10 cellular contexts compared by ENCODE assay signal in genomic region chr7:140476698-140477261, GRCh38. TPM values are rescaled to one million over a fixed set of nuclear protein-coding genes. Genes with fewer than 3 reads are reported as not detected.
A peak's percentile ranks its signal among the peaks of the same experiment; 100 is the strongest.
DNase-seq lines count a peak whose midpoint lies in the region; ATAC-seq, FAIRE-seq and TF ChIP-seq lines count a peak whose summit lies in the region.
"Had no signal": no experiment of that assay in that cellular context is flagged by ENCODE, and none has a peak within 500 bp of the region (broad histone marks: within the 10 kb centered on the region; RNA-seq: fewer than 3 reads in every experiment).

No MANE protein-coding gene starts in this region.

- CTCF ChIA-PET in MCF 10A (lab: Yijun Ruan, JAX): interaction anchor here (0.6 to 8.9 kb wide), 19 partner anchors 9 to 1058 kb away, joined by 3 to 197 read pairs (median 6); no protein-coding TSS in a partner anchor
- CTCF ChIA-PET in activated CD8-positive, alpha-beta T cell treated with anti-CD3 and anti-CD28 coated beads for 36 hours (lab: Charles Lee): interaction anchor here (0.6 to 5.9 kb wide), 14 partner anchors 14 to 560 kb away, joined by 3 to 64 read pairs (median 4); no protein-coding TSS in a partner anchor

- no peak overlapping the region for H3K4me3 ChIP-seq in breast epithelium
- H3K4me3 ChIP-seq in keratinocyte (ENCODE audit: control insufficient read depth in 2 of 3, extremely low read depth in 1 of 3, insufficient read depth in 2 of 3, low read depth in 1 of 3, low read length in 3 of 3): no peak overlapping the region
- peak overlapping the region; percentile 86 for H3K4me3 ChIP-seq in suprapubic skin
- no peak overlapping the region for H3K4me3 ChIP-seq in thyroid gland (replicated peaks in 1 of 3)
- H3K4me3 ChIP-seq in body of pancreas: no peak overlapping the region

- 79% methylated on average over 11 of the region's 11 CpGs for WGBS in suprapubic skin
- WGBS in thyroid gland, 2 donors: 82 to 85% methylated on average over 11 of the region's 11 CpGs
- WGBS in body of pancreas, 2 donors: 48 to 62% methylated on average over 10 to 11 of the region's 11 CpGs

- H3K27ac Mint-ChIP-seq in MCF 10A (ENCODE audit: low read depth, unreplicated experiment): peak overlapping the region; percentile 46
- H3K27ac Mint-ChIP-seq in activated CD8-positive, alpha-beta T cell treated with anti-CD3 and anti-CD28 coated beads for 36 hours: peak overlapping the region; percentile 80

- no peak overlapping the region for H3K27ac ChIP-seq in breast epithelium
- no peak overlapping the region for H3K27ac ChIP-seq in keratinocyte (ENCODE audit: control insufficient read depth, insufficient read depth, low read length)
- no peak overlapping the region for H3K27ac ChIP-seq in suprapubic skin
- H3K27ac ChIP-seq in thyroid gland: no peak overlapping the region
- H3K27ac ChIP-seq in body of pancreas: peak overlapping the region in 1 of 4 donors; percentile 95

- H3K4me1 ChIP-seq in breast epithelium (no peaks in the 10 kb centered on the region), keratinocyte (ENCODE audit: control insufficient read depth, extremely low read depth, insufficient read depth, low read length) (peaks cover 11% of the 10 kb centered on the region), suprapubic skin (peaks cover 28% of the 10 kb centered on the region), thyroid gland (peaks cover 14 to 15% of the 10 kb centered on the region in 2 donors), body of pancreas (peaks cover 31% of the 10 kb centered on the region)

- H2AFZ ChIP-seq in keratinocyte (ENCODE audit: control insufficient read depth, low read length): no peak overlapping the region

- no peak for TF ChIP-seq CTCF in MCF 10A (IDR thresholded peaks at IDR 0.05; ENCODE audit: unreplicated experiment)
- TF ChIP-seq CTCF in breast epithelium (IDR thresholded peaks at IDR 0.05): no peak
- no peak for TF ChIP-seq CTCF in activated CD8-positive, alpha-beta T cell treated with anti-CD3 and anti-CD28 coated beads for 36 hours (IDR thresholded peaks at IDR 0.05)
- no peak for TF ChIP-seq CTCF in keratinocyte (optimal IDR thresholded peaks at IDR 0.05 in 1 of 3, IDR thresholded peaks at IDR 0.05 in 1 of 3, conservative IDR thresholded peaks at IDR 0.05 in 1 of 3; ENCODE audit: extremely low read depth in 1 of 3, insufficient read depth in 2 of 3, low read length in 3 of 3)
- no peak for TF ChIP-seq CTCF in suprapubic skin (IDR thresholded peaks at IDR 0.05)
- no peak for TF ChIP-seq CTCF in thyroid gland (IDR thresholded peaks at IDR 0.05)
- TF ChIP-seq CTCF in body of pancreas (IDR thresholded peaks at IDR 0.05): no peak

- peaks cover 69% of the 10 kb centered on the region for H3K79me2 ChIP-seq in keratinocyte (ENCODE audit: control insufficient read depth, insufficient read depth, low read length)

- no TSS peak for BruUV-seq in MCF 10A (replicated peaks; lab: Mats Ljungman, UMichigan)

- H3K9me3 ChIP-seq in breast epithelium (no peaks in the 10 kb centered on the region), keratinocyte (ENCODE audit: control insufficient read depth, low read depth, low read length) (no peaks in the 10 kb centered on the region), suprapubic skin (no peaks in the 10 kb centered on the region), thyroid gland (no peaks in the 10 kb centered on the region), body of pancreas (no peaks in the 10 kb centered on the region)

- no peak for DNase-seq in MCF 10A (ENCODE audit: unreplicated experiment)
- no peak for DNase-seq in breast epithelium (ENCODE audit: low spot score in 2 of 2)
- DNase-seq in activated CD8-positive, alpha-beta T cell treated with anti-CD3 and anti-CD28 coated beads for 36 hours: no peak
- no peak for DNase-seq in keratinocyte (ENCODE audit: low read depth, low spot score)
- no peak for DNase-seq in suprapubic skin (ENCODE audit: low spot score in 2 of 2)
- no peak for DNase-seq in HTR-8/SVneo (ENCODE audit: insufficient read length, low spot score)
- DNase-seq in thyroid gland: no peak
- no peak for DNase-seq in body of pancreas
- DNase-seq: NCI-H1930 had no signal

- TF ChIP-seq EP300 in suprapubic skin (IDR thresholded peaks at IDR 0.05): no peak

- H4K20me1 ChIP-seq in keratinocyte (ENCODE audit: control insufficient read depth, extremely low read depth, insufficient read depth, low read length): no peaks in the 10 kb centered on the region

- H3K27me3 Mint-ChIP-seq in MCF 10A (ENCODE audit: insufficient read depth, unreplicated experiment): no peaks in the 10 kb centered on the region
- H3K27me3 Mint-ChIP-seq in activated CD8-positive, alpha-beta T cell treated with anti-CD3 and anti-CD28 coated beads for 36 hours: no peaks in the 10 kb centered on the region

- H3K4me1 Mint-ChIP-seq in MCF 10A (ENCODE audit: insufficient read depth, unreplicated experiment): peaks cover 5% of the 10 kb centered on the region
- peaks cover 31% of the 10 kb centered on the region for H3K4me1 Mint-ChIP-seq in activated CD8-positive, alpha-beta T cell treated with anti-CD3 and anti-CD28 coated beads for 36 hours (ENCODE audit: low read depth)

- POLR2A ChIA-PET in MCF 10A (lab: Yijun Ruan, JAX): interaction anchor here (1.2 to 1.6 kb wide), 2 partner anchors 24 to 301 kb away, joined by 3 to 5 read pairs; no protein-coding TSS in a partner anchor
- POLR2A ChIA-PET in activated CD8-positive, alpha-beta T cell treated with anti-CD3 and anti-CD28 coated beads for 36 hours (lab: Charles Lee): interaction anchor here (0.6 to 1.5 kb wide), 6 partner anchors 15 to 86 kb away, joined by 3 to 5 read pairs (median 3); no protein-coding TSS in a partner anchor

- dilution Hi-C loops in keratinocyte (cut with MboI; ENCODE audit: extremely low pct_ligation_motif_present, low sequenced_read_pairs): no loop called here

- H3K4me2 ChIP-seq in keratinocyte (ENCODE audit: control insufficient read depth, extremely low read depth, insufficient read depth, low read depth, low read length): peak overlapping the region; percentile 96

- H3K9me3 Mint-ChIP-seq in MCF 10A (ENCODE audit: unreplicated experiment): no peaks in the 10 kb centered on the region
- H3K9me3 Mint-ChIP-seq in activated CD8-positive, alpha-beta T cell treated with anti-CD3 and anti-CD28 coated beads for 36 hours: no peaks in the 10 kb centered on the region

- peak overlapping the region; percentile 85 for H3K4me3 Mint-ChIP-seq in MCF 10A (ENCODE audit: unreplicated experiment)
- H3K4me3 Mint-ChIP-seq in activated CD8-positive, alpha-beta T cell treated with anti-CD3 and anti-CD28 coated beads for 36 hours: peak overlapping the region; percentile 87

- ATAC-seq in activated CD8-positive, alpha-beta T cell treated with anti-CD3 and anti-CD28 coated beads for 36 hours: no peak
- no peak for ATAC-seq in body of pancreas

- FAIRE-seq in keratinocyte (lab: Jason Lieb, UNC) (no peak), HTR-8/SVneo (lab: Jason Lieb, UNC) (no peak)
- FAIRE-seq: islet of Langerhans had no signal

- no peaks in the 10 kb centered on the region for H3K27me3 ChIP-seq in breast epithelium
- H3K27me3 ChIP-seq in keratinocyte (ENCODE audit: control insufficient read depth, extremely low read depth, insufficient read depth, low read length): no peaks in the 10 kb centered on the region
- no peaks in the 10 kb centered on the region for H3K27me3 ChIP-seq in suprapubic skin
- H3K27me3 ChIP-seq in thyroid gland: no peaks in the 10 kb centered on the region
- no peaks in the 10 kb centered on the region for H3K27me3 ChIP-seq in body of pancreas

- TF ChIP-seq POLR2A in breast epithelium (IDR thresholded peaks at IDR 0.05) (no peak), suprapubic skin (IDR thresholded peaks at IDR 0.05) (no peak), thyroid gland (IDR thresholded peaks at IDR 0.05) (no peak), body of pancreas (IDR thresholded peaks at IDR 0.05) (no peak)

- H3K36me3 Mint-ChIP-seq in MCF 10A (ENCODE audit: insufficient read depth, unreplicated experiment): peaks cover 6% of the 10 kb centered on the region
- peaks cover under 1% of the 10 kb centered on the region for H3K36me3 Mint-ChIP-seq in activated CD8-positive, alpha-beta T cell treated with anti-CD3 and anti-CD28 coated beads for 36 hours (ENCODE audit: low read depth)

- intact Hi-C loops in MCF 10A (cut with micrococcal nuclease): loop anchor here (1.0 to 5.0 kb wide), 4 partner anchors 17 to 299 kb away; partner anchors contain the start of genes KDM7A and SLC37A3
- intact Hi-C loops in breast epithelium (cut with DNase I; ENCODE audit: low total_unique reads): no loop called here
- intact Hi-C loops in activated CD8-positive, alpha-beta T cell treated with anti-CD3 and anti-CD28 coated beads for 36 hours (cut with micrococcal nuclease): loop anchor here (5.0 kb wide), 1 partner anchor 176 kb away; no protein-coding TSS in a partner anchor
- intact Hi-C loops in thyroid gland (cut with DNase I): no loop called here
- intact Hi-C loops in body of pancreas (cut with DNase I): no loop called here

- H3K9ac ChIP-seq in keratinocyte (ENCODE audit: control insufficient read depth, extremely low read depth, insufficient read depth, low read length): no peak overlapping the region

- no peaks in the 10 kb centered on the region for H3K9me1 ChIP-seq in keratinocyte (ENCODE audit: control insufficient read depth, extremely low read depth, insufficient read depth, low read length)

- H3K36me3 ChIP-seq in breast epithelium (no peaks in the 10 kb centered on the region), keratinocyte (ENCODE audit: control insufficient read depth in 2 of 2, extremely low read depth in 1 of 2, insufficient read depth in 2 of 2, low read length in 2 of 2) (no peaks in the 10 kb centered on the region), suprapubic skin (no peaks in the 10 kb centered on the region), thyroid gland (no peaks in the 10 kb centered on the region), body of pancreas (replicated peaks in 1 of 2; ENCODE audit: insufficient read depth in 1 of 2, low read depth in 2 of 2) (no peaks in the 10 kb centered on the region)

RNA-seq across cellular contexts. Expression of gene MKRN1, which starts 2.5 kb away (rescaled TPM):
- 59.8 and 65.5 TPM in 2 replicates for total RNA-seq in MCF 10A (2022)
- 10 to 100 TPM; 58.7 to 96.2 (median 85.0) TPM for total RNA-seq in breast epithelium
- 10 to 100 TPM; 55.5 to 56.4 TPM for total RNA-seq in activated CD8-positive, alpha-beta T cell treated with anti-CD3 and anti-CD28 coated beads for 36 hours
- polyA plus RNA-seq in keratinocyte: 43.1 to 52.9 TPM (median 50.4 TPM) in 3 replicates
- 116 TPM for polyA plus RNA-seq in keratinocyte (2011; ENCODE audit: low read depth)
- 43.0 and 51.3 TPM in 2 replicates for polyA plus RNA-seq in keratinocyte (2011; cell fraction: cytosol; rRNA removed)
- polyA plus RNA-seq in keratinocyte (2011; cell fraction: nucleus; rRNA removed): 43.4 and 50.5 TPM in 2 replicates
- polyA plus RNA-seq in keratinocyte (2012; ENCODE audit: low replicate concordance): 58.7 and 95.6 TPM in 2 replicates
- polyA minus RNA-seq in keratinocyte: 40.4 to 73.4 TPM (median 57.1 TPM) in 3 replicates
- polyA minus RNA-seq in keratinocyte (2011; cell fraction: cytosol; rRNA and poly(A)+ RNA removed): 40.5 TPM
- polyA minus RNA-seq in keratinocyte (2011; cell fraction: nucleus; rRNA and poly(A)+ RNA removed): 16.5 and 30.0 TPM in 2 replicates
- 10 to 100 TPM; 58.1 to 95.8 (median 79.5) TPM for total RNA-seq in suprapubic skin
- 10 to 100 TPM; 60.2 to 87.9 (median 69.1) TPM for total RNA-seq in thyroid gland
- 10 to 100 TPM; 29.7 to 46.2 TPM for total RNA-seq in body of pancreas

Comparison
In these comparisons a context has a peak if more than half of its experiments do, and no peak if none do; other contexts are left out.
1. intact Hi-C loops: an anchor here in MCF 10A (1.0 to 5.0 kb wide) and activated CD8-positive, alpha-beta T cell treated with anti-CD3 and anti-CD28 coated beads for 36 hours (5.0 kb wide); none called in breast epithelium, thyroid gland and body of pancreas.